ENCODE assay signal across 8 cellular contexts in genomic region chr12:79407671-79408622, GRCh38.
DNase-seq lines count a peak whose midpoint lies in the region; ATAC-seq and TF ChIP-seq lines count a peak whose summit lies in the region.

No MANE protein-coding gene starts in this region.

- no peak overlapping the region for H3K27ac Mint-ChIP-seq in T-helper 2 cell treated with Interferon-gamma antibody and Interleukin-4, amounts not matched to agents 5 μg/mL and 100 μg/mL, for 36 hours

- H3K36me3 Mint-ChIP-seq in T-helper 2 cell treated with Interferon-gamma antibody and Interleukin-4, amounts not matched to agents 5 μg/mL and 100 μg/mL, for 36 hours (ENCODE audit: low read depth): no peaks in the 10 kb centered on the region

- CTCF ChIA-PET in RWPE1 (lab: Yijun Ruan, JAX): interaction anchor here (0.6 to 1.3 kb wide), 7 partner anchors 8 to 1095 kb away, joined by 3 to 5 read pairs (median 3); no protein-coding TSS in a partner anchor

- H3K9me3 ChIP-seq in osteoblast (ENCODE audit: low read depth, low read length): no peaks in the 10 kb centered on the region

- H3K27me3 Mint-ChIP-seq in T-helper 2 cell treated with Interferon-gamma antibody and Interleukin-4, amounts not matched to agents 5 μg/mL and 100 μg/mL, for 36 hours (ENCODE audit: low read depth): no peaks in the 10 kb centered on the region

- no peaks in the 10 kb centered on the region for H3K36me3 ChIP-seq in osteoblast (ENCODE audit: insufficient read depth, low read length)

- no peak overlapping the region for H3K4me3 Mint-ChIP-seq in T-helper 2 cell treated with Interferon-gamma antibody and Interleukin-4, amounts not matched to agents 5 μg/mL and 100 μg/mL, for 36 hours

- no peaks in the 10 kb centered on the region for H3K27me3 ChIP-seq in osteoblast (ENCODE audit: insufficient read depth, low read length)

- H3K27ac ChIP-seq in RWPE1 (no peak overlapping the region), osteoblast (ENCODE audit: low read depth, low read length) (peak overlapping the region; percentile 79)

- TF ChIP-seq CTCF in RWPE1 (conservative IDR thresholded peaks at IDR 0.05; ENCODE audit: low read depth) (peak; percentile 62), fibroblast of mammary gland (conservative IDR thresholded peaks at IDR 0.05; ENCODE audit: control insufficient read depth, insufficient read depth, low read depth, low read length) (peak; percentile 78), osteoblast (IDR thresholded peaks at IDR 0.05; ENCODE audit: extremely low read depth, low read depth, low read length) (peak; percentile 97)

- peaks cover 48% of the 10 kb centered on the region for H3K4me1 ChIP-seq in osteoblast (ENCODE audit: insufficient read depth, low read length)

- H3K4me3 ChIP-seq in fibroblast of mammary gland (ENCODE audit: control insufficient read depth, low read depth, low read length) (no peak overlapping the region), osteoblast (ENCODE audit: insufficient read depth, low read length) (peak overlapping the region; percentile 38)

- POLR2A ChIA-PET in RWPE1 (lab: Yijun Ruan, JAX; ENCODE audit: low non-redundant PET): no interaction called here

- H3K4me2 ChIP-seq in osteoblast (ENCODE audit: insufficient read depth, low read length): peak overlapping the region; percentile 75

- H4K20me1 ChIP-seq in osteoblast (ENCODE audit: insufficient read depth, low read length): no peaks in the 10 kb centered on the region

- peak; percentile 76 for ATAC-seq in GM21423 (IDR thresholded peaks at IDR 0.05; ENCODE audit: unreplicated experiment)

- H3K9me3 Mint-ChIP-seq in T-helper 2 cell treated with Interferon-gamma antibody and Interleukin-4, amounts not matched to agents 5 μg/mL and 100 μg/mL, for 36 hours: no peaks in the 10 kb centered on the region

- H3K79me2 ChIP-seq in osteoblast (ENCODE audit: insufficient read depth, low read length): no peaks in the 10 kb centered on the region

- DNase-seq in GM04504 (ENCODE audit: low read depth) (peak; percentile 63), HK-2 (ENCODE audit: unreplicated experiment) (peak; percentile 72), RWPE1 (ENCODE audit: low spot score) (peak; percentile 48), fibroblast of mammary gland (ENCODE audit: low read depth) (peak; percentile 83), osteoblast (ENCODE audit: insufficient read length, low spot score, missing footprints) (no peak), GF-D8 (lab: John Stamatoyannopoulos, UW) (no peak)
- no peak for DNase-seq in T-helper 2 cell treated with Interferon-gamma antibody and Interleukin-4, amounts not matched to agents 5 μg/mL and 100 μg/mL, for 36 hours (ENCODE audit: low spot score)

- H2AFZ ChIP-seq in osteoblast (ENCODE audit: low read length): peak overlapping the region; percentile 55

- no peaks in the 10 kb centered on the region for H3K4me1 Mint-ChIP-seq in T-helper 2 cell treated with Interferon-gamma antibody and Interleukin-4, amounts not matched to agents 5 μg/mL and 100 μg/mL, for 36 hours (ENCODE audit: low read depth)

Comparison
In these comparisons a context has a peak if more than half of its experiments do, and no peak if none do; other contexts are left out.
1. DNase-seq: peak in GM04504 (single experiment), HK-2 (single experiment), RWPE1 (single experiment) and fibroblast of mammary gland (single experiment); none in osteoblast (single experiment), GF-D8 (single experiment) and T-helper 2 cell treated with Interferon-gamma antibody and Interleukin-4, amounts not matched to agents 5 μg/mL and 100 μg/mL, for 36 hours (single experiment).
2. Peak in every context shown above with its lines, with median percentiles within 50 percentile points of each other: CTCF ChIP-seq.